40 cellular contexts compared by ENCODE assay signal in the genomic region with DNA sequence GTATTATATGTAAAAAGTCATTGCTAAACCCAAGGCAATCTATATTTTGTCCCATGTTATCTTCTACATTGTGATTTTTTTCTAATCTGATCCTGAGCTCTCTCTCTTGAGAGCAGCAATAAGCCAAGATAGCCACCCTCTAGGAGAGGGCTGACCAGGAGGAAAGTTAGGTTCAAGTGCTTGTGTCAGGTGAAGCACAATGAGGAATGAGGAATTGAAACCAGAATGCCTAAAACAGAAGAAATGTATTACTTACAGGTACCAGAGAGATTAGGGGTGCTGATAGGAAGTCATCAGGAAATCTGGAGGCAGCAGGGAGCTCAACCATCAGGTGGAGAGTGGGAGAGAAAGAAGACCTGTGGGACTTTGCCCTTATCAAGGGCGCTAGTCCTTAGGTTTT.
"Had no signal": no experiment of that assay in that cellular context is flagged by ENCODE, and none has a peak within 500 bp of the region (broad histone marks: within the 10 kb centered on the region; RNA-seq: fewer than 3 reads in every experiment).

No MANE protein-coding gene starts in this region.

- H3K9me3 ChIP-seq: body of pancreas had no signal

- H3K27ac Mint-ChIP-seq: activated naive CD4-positive, alpha-beta T cell treated with anti-CD3 and anti-CD28 coated beads for 36 hours; activated naive CD4-positive, alpha-beta T cell treated with anti-CD3 and anti-CD28 coated beads, Interleukin-2, amount 50 U/mL, for 24 hours; activated naive CD4-positive, alpha-beta T cell treated with anti-CD3 and anti-CD28 coated beads, Interleukin-2, amount 50 U/mL, for 72 hours; activated naive CD8-positive, alpha-beta T cell; activated naive CD8-positive, alpha-beta T cell treated with anti-CD3 and anti-CD28 coated beads for 36 hours; activated naive CD8-positive, alpha-beta T cell treated with anti-CD3 and anti-CD28 coated beads, Interleukin-2, amount 10 ng/mL, durations not matched to agents 7 days and 5 days; activated naive CD8-positive, alpha-beta T cell treated with anti-CD3 and anti-CD28 coated beads, Interleukin-2, amount 50 U/mL, for 24 hours; activated T-cell treated with anti-CD3 and anti-CD28 coated beads, Interleukin-2, amount 50 U/mL, for 24 hours; activated T-cell treated with anti-CD3 and anti-CD28 coated beads, Interleukin-2, amount 50 U/mL, for 72 hours; activated T-helper 1 cell treated with anti-CD3 and anti-CD28 coated beads, Interleukin-12 subunit alpha, Interleukin-12 subunit beta, Interleukin-2, Interleukin-4 antibody, amounts not matched to agents 30 ng/mL and 10 ng/mL and 1 ng/mL, durations not matched to agents 14 hours and 24 hours and 36 hours; activated T-helper 17 cell treated with anti-CD3 and anti-CD28 coated beads, Interleukin-2, amount 50 U/mL, for 72 hours; activated T-helper 2 cell treated with anti-CD3 and anti-CD28 coated beads, Interferon-gamma antibody, Interleukin-2, Interleukin-4, amounts not matched to agents 10 μg/mL and 5 μg/mL and 100 μg/mL, durations not matched to agents 14 hours and 24 hours and 36 hours; brain had no signal

- H3K27ac ChIP-seq: adrenal gland, ascending aorta, body of pancreas, brain microvascular endothelial cell, breast epithelium, cardiac muscle cell had no signal

- DNase-seq: activated effector memory CD4-positive, alpha-beta T cell treated with anti-CD3 and anti-CD28 coated beads, Interleukin-2, amount 50 U/mL, for 16 hours; activated effector memory CD4-positive, alpha-beta T cell treated with Interleukin-2 at 50 U/mL for 16 hours; activated gamma-delta T cell; activated gamma-delta T cell treated with Interleukin-2 at 50 U/mL for 16 hours; activated naive CD4-positive, alpha-beta T cell; activated naive CD4-positive, alpha-beta T cell treated with anti-CD3 and anti-CD28 coated beads for 36 hours; activated naive CD4-positive, alpha-beta T cell treated with anti-CD3 and anti-CD28 coated beads, Interleukin-2, amount 10 ng/mL, durations not matched to agents 7 days and 5 days; activated naive CD4-positive, alpha-beta T cell treated with anti-CD3 and anti-CD28 coated beads, Interleukin-2, amount 50 U/mL, for 16 hours; activated naive CD4-positive, alpha-beta T cell treated with Interleukin-2 at 50 U/mL for 16 hours; activated naive CD8-positive, alpha-beta T cell treated with anti-CD3 and anti-CD28 coated beads for 36 hours; activated naive CD8-positive, alpha-beta T cell treated with anti-CD3 and anti-CD28 coated beads, Interleukin-2, amount 10 ng/mL, durations not matched to agents 7 days and 5 days; activated naive CD8-positive, alpha-beta T cell treated with anti-CD3 and anti-CD28 coated beads, Interleukin-2, amount 50 U/mL, for 24 hours; activated T-cell treated with anti-CD3 and anti-CD28 coated beads, Interleukin-2, amount 50 U/mL, for 24 hours; activated T-cell treated with anti-CD3 and anti-CD28 coated beads, Interleukin-2, amount 50 U/mL, for 4 hours; activated T-cell treated with anti-CD3 and anti-CD28 coated beads, Interleukin-2, amount 50 U/mL, for 48 hours; activated T-cell treated with anti-CD3 and anti-CD28 coated beads, Interleukin-2, amount 50 U/mL, for 72 hours; adrenal gland; amniotic stem cell; amygdala; anterior cingulate cortex; aorta; body of pancreas; brain microvascular endothelial cell; caudate nucleus; central memory CD4-positive, alpha-beta T cell; cerebellar nuclear complex had no signal

- H3K9me3 Mint-ChIP-seq: activated naive CD4-positive, alpha-beta T cell treated with anti-CD3 and anti-CD28 coated beads for 36 hours; activated naive CD4-positive, alpha-beta T cell treated with anti-CD3 and anti-CD28 coated beads, Interleukin-2, amount 10 ng/mL, durations not matched to agents 7 days and 5 days; activated naive CD4-positive, alpha-beta T cell treated with anti-CD3 and anti-CD28 coated beads, Interleukin-2, amount 50 U/mL, for 24 hours; activated naive CD8-positive, alpha-beta T cell treated with anti-CD3 and anti-CD28 coated beads, Interleukin-2, amount 10 ng/mL, durations not matched to agents 7 days and 5 days; activated T-cell treated with anti-CD3 and anti-CD28 coated beads, Interleukin-2, amount 50 U/mL, for 24 hours; activated T-helper 1 cell treated with anti-CD3 and anti-CD28 coated beads, Interleukin-12 subunit alpha, Interleukin-12 subunit beta, Interleukin-2, Interleukin-4 antibody, amounts not matched to agents 30 ng/mL and 10 ng/mL and 1 ng/mL, durations not matched to agents 14 hours and 24 hours and 36 hours; activated T-helper 17 cell treated with anti-CD3 and anti-CD28 coated beads, Interleukin-2, amount 50 U/mL, for 72 hours; activated T-helper 2 cell treated with anti-CD3 and anti-CD28 coated beads, Interferon-gamma antibody, Interleukin-2, Interleukin-4, amounts not matched to agents 10 μg/mL and 5 μg/mL and 100 μg/mL, durations not matched to agents 14 hours and 24 hours and 36 hours; central memory CD8-positive, alpha-beta T cell had no signal

- H3K27me3 ChIP-seq: adrenal gland, ascending aorta, body of pancreas, brain microvascular endothelial cell, breast epithelium, cardiac muscle cell had no signal

- H3K36me3 Mint-ChIP-seq: activated naive CD4-positive, alpha-beta T cell treated with anti-CD3 and anti-CD28 coated beads, Interleukin-2, amount 10 ng/mL, durations not matched to agents 7 days and 5 days; activated naive CD4-positive, alpha-beta T cell treated with anti-CD3 and anti-CD28 coated beads, Interleukin-2, amount 50 U/mL, for 24 hours; activated naive CD8-positive, alpha-beta T cell treated with anti-CD3 and anti-CD28 coated beads for 36 hours; activated naive CD8-positive, alpha-beta T cell treated with anti-CD3 and anti-CD28 coated beads, Interleukin-2, amount 10 ng/mL, durations not matched to agents 7 days and 5 days had no signal

- ATAC-seq: activated naive CD4-positive, alpha-beta T cell treated with anti-CD3 and anti-CD28 coated beads, Interleukin-2, amount 50 U/mL, for 72 hours; activated naive CD8-positive, alpha-beta T cell treated with anti-CD3 and anti-CD28 coated beads, Interleukin-2, amount 50 U/mL, for 24 hours; activated T-cell treated with anti-CD3 and anti-CD28 coated beads, Interleukin-2, amount 50 U/mL, for 4 hours; activated T-cell treated with anti-CD3 and anti-CD28 coated beads, Interleukin-2, amount 50 U/mL, for 72 hours; activated T-helper 17 cell treated with anti-CD3 and anti-CD28 coated beads, Interleukin-2, amount 50 U/mL, for 72 hours; body of pancreas had no signal

- H3K4me3 Mint-ChIP-seq: activated naive CD4-positive, alpha-beta T cell treated with anti-CD3 and anti-CD28 coated beads for 36 hours; activated naive CD4-positive, alpha-beta T cell treated with anti-CD3 and anti-CD28 coated beads, Interleukin-2, amount 10 ng/mL, durations not matched to agents 7 days and 5 days; activated naive CD4-positive, alpha-beta T cell treated with anti-CD3 and anti-CD28 coated beads, Interleukin-2, amount 50 U/mL, for 24 hours; activated naive CD8-positive, alpha-beta T cell; activated naive CD8-positive, alpha-beta T cell treated with anti-CD3 and anti-CD28 coated beads for 36 hours; activated naive CD8-positive, alpha-beta T cell treated with anti-CD3 and anti-CD28 coated beads, Interleukin-2, amount 10 ng/mL, durations not matched to agents 7 days and 5 days; activated naive CD8-positive, alpha-beta T cell treated with anti-CD3 and anti-CD28 coated beads, Interleukin-2, amount 50 U/mL, for 24 hours; activated T-cell treated with anti-CD3 and anti-CD28 coated beads, Interleukin-2, amount 50 U/mL, for 24 hours; activated T-cell treated with anti-CD3 and anti-CD28 coated beads, Interleukin-2, amount 50 U/mL, for 4 hours; activated T-cell treated with anti-CD3 and anti-CD28 coated beads, Interleukin-2, amount 50 U/mL, for 72 hours; activated T-helper 1 cell treated with anti-CD3 and anti-CD28 coated beads, Interleukin-12 subunit alpha, Interleukin-12 subunit beta, Interleukin-2, Interleukin-4 antibody, amounts not matched to agents 30 ng/mL and 10 ng/mL and 1 ng/mL, durations not matched to agents 14 hours and 24 hours and 36 hours; activated T-helper 17 cell treated with anti-CD3 and anti-CD28 coated beads, Interleukin-2, amount 50 U/mL, for 72 hours; brain; central memory CD8-positive, alpha-beta T cell had no signal

- H3K4me1 Mint-ChIP-seq: activated naive CD4-positive, alpha-beta T cell treated with anti-CD3 and anti-CD28 coated beads, Interleukin-2, amount 10 ng/mL, durations not matched to agents 7 days and 5 days; activated naive CD4-positive, alpha-beta T cell treated with anti-CD3 and anti-CD28 coated beads, Interleukin-2, amount 50 U/mL, for 24 hours; activated naive CD8-positive, alpha-beta T cell treated with anti-CD3 and anti-CD28 coated beads for 36 hours; activated naive CD8-positive, alpha-beta T cell treated with anti-CD3 and anti-CD28 coated beads, Interleukin-2, amount 10 ng/mL, durations not matched to agents 7 days and 5 days; activated naive CD8-positive, alpha-beta T cell treated with anti-CD3 and anti-CD28 coated beads, Interleukin-2, amount 50 U/mL, for 24 hours; activated T-helper 17 cell treated with anti-CD3 and anti-CD28 coated beads, Interleukin-2, amount 50 U/mL, for 72 hours; central memory CD8-positive, alpha-beta T cell had no signal

- FAIRE-seq: astrocyte, bronchial epithelial cell, colon had no signal

- H3K36me3 ChIP-seq: adrenal gland, ascending aorta, brain microvascular endothelial cell, breast epithelium, cardiac muscle cell had no signal

- H3K4me1 ChIP-seq: adrenal gland, ascending aorta, body of pancreas, breast epithelium had no signal

- H3K4me3 ChIP-seq: adrenal gland, ascending aorta, body of pancreas, breast epithelium, cardiac muscle cell had no signal
